ENCODE assay signal across 8 cellular contexts in genomic region chr4:94758700-94759399, GRCh38. TPM values are rescaled to one million over a fixed set of nuclear protein-coding genes. Genes with fewer than 3 reads are reported as not detected.
A peak's percentile ranks its signal among the peaks of the same experiment; 100 is the strongest.
DNase-seq lines count a peak whose midpoint lies in the region; ATAC-seq and TF ChIP-seq lines count a peak whose summit lies in the region.

No MANE protein-coding gene starts in this region.

- H3K4me3 Mint-ChIP-seq in Caco-2 (ENCODE audit: unreplicated experiment), result peak overlapping the region; percentile 85
- H3K4me3 Mint-ChIP-seq in osteocyte (ENCODE audit: unreplicated experiment), result peak overlapping the region; percentile 86

- H3K4me3 ChIP-seq in Caco-2 (ENCODE audit: low read depth, low read length), result peak overlapping the region; percentile 56
- peak overlapping the region; percentile 66 for H3K4me3 ChIP-seq in RWPE2 (ENCODE audit: severe bottlenecking)

- DNase-seq in Caco-2 (peak in 1 of 2 experiments; percentile 33), RWPE2 (ENCODE audit: low spot score) (no peak), foreskin keratinocyte (no peak), osteocyte (ENCODE audit: extremely low spot score, unreplicated experiment) (no peak), NCI-H2107 (lab: John Stamatoyannopoulos, UW) (no peak), GDM1 (lab: John Stamatoyannopoulos, UW) (no peak)
- DNase-seq in central memory CD4-positive, alpha-beta T cell, result no peak

- no peak overlapping the region for H3K27ac ChIP-seq in RWPE2 (ENCODE audit: poor library complexity, severe bottlenecking)
- no peak overlapping the region for H3K27ac ChIP-seq in foreskin keratinocyte

- H3K9me3 Mint-ChIP-seq in Caco-2 (ENCODE audit: unreplicated experiment) (no peaks in the 10 kb centered on the region), osteocyte (ENCODE audit: unreplicated experiment) (no peaks in the 10 kb centered on the region)

- BruUV-seq in Caco-2 (replicated peaks; lab: Mats Ljungman, UMichigan), result no TSS peak

- POLR2A ChIA-PET in Caco-2 (lab: Charles Lee), result no interaction called here

- H3K4me1 ChIP-seq in Caco-2, result no peaks in the 10 kb centered on the region
- no peaks in the 10 kb centered on the region for H3K4me1 ChIP-seq in RWPE2 (ENCODE audit: insufficient read depth, poor library complexity, severe bottlenecking)
- H3K4me1 ChIP-seq in foreskin keratinocyte, result no peaks in the 10 kb centered on the region

- no peaks in the 10 kb centered on the region for H3K9me3 ChIP-seq in Caco-2
- no peaks in the 10 kb centered on the region for H3K9me3 ChIP-seq in RWPE2 (ENCODE audit: severe bottlenecking)

- H3K36me3 Mint-ChIP-seq in Caco-2 (ENCODE audit: insufficient read depth, unreplicated experiment) (peaks cover 7% of the 10 kb centered on the region), osteocyte (ENCODE audit: unreplicated experiment) (no peaks in the 10 kb centered on the region)

- peak overlapping the region; percentile 39 for H3K27ac Mint-ChIP-seq in Caco-2 (ENCODE audit: unreplicated experiment)
- H3K27ac Mint-ChIP-seq in osteocyte (ENCODE audit: unreplicated experiment), result peak overlapping the region; percentile 43

- H3K36me3 ChIP-seq in Caco-2 (ENCODE audit: control insufficient read depth, insufficient read depth, low read length) (no peaks in the 10 kb centered on the region), RWPE2 (ENCODE audit: low read depth) (no peaks in the 10 kb centered on the region)

- ATAC-seq in RWPE2 (ENCODE audit: low read depth) (peak; percentile 5; the same call in 1 of the 3 replicates), foreskin keratinocyte (peak; percentile 2), HG03039 (IDR thresholded peaks at IDR 0.05; ENCODE audit: unreplicated experiment) (no peak)

- CTCF ChIA-PET in Caco-2 (lab: Charles Lee), result no interaction called here

- TF ChIP-seq CTCF in Caco-2 (IDR thresholded peaks at IDR 0.05; ENCODE audit: insufficient read depth in 1 of 2, low read depth in 1 of 2, low read length in 1 of 2, severe bottlenecking in 1 of 2, unreplicated experiment in 1 of 2) (no peak), RWPE2 (IDR thresholded peaks at IDR 0.05; ENCODE audit: poor library complexity, severe bottlenecking) (no peak), foreskin keratinocyte (conservative IDR thresholded peaks at IDR 0.05) (no peak), osteocyte (IDR thresholded peaks at IDR 0.05) (no peak)

- peaks cover 15% of the 10 kb centered on the region for H3K4me1 Mint-ChIP-seq in Caco-2 (ENCODE audit: low read depth, unreplicated experiment)
- H3K4me1 Mint-ChIP-seq in osteocyte (ENCODE audit: unreplicated experiment), result peaks cover 19% of the 10 kb centered on the region

- no peaks in the 10 kb centered on the region for H3K27me3 ChIP-seq in Caco-2 (replicated peaks; ENCODE audit: control insufficient read depth, insufficient read depth, low read length)
- H3K27me3 ChIP-seq in RWPE2 (ENCODE audit: insufficient read depth, poor library complexity, severe bottlenecking), result peaks cover 26% of the 10 kb centered on the region
- H3K27me3 ChIP-seq in foreskin keratinocyte, result peaks cover 79% of the 10 kb centered on the region

- intact Hi-C loops in Caco-2 (cut with micrococcal nuclease; ENCODE audit: unreplicated experiment), result loop anchor here (5.0 kb wide), 1 partner anchor 188 kb away; no protein-coding TSS in a partner anchor

- H3K27me3 Mint-ChIP-seq in Caco-2 (ENCODE audit: insufficient read depth, unreplicated experiment), result peaks cover 5% of the 10 kb centered on the region
- H3K27me3 Mint-ChIP-seq in osteocyte (ENCODE audit: unreplicated experiment), result peaks cover 34% of the 10 kb centered on the region

RNA-seq across cellular contexts. Expression of gene BMPR1B, which starts 1.1 kb away (rescaled TPM):
- 8.7 and 9.9 TPM in 2 replicates for total RNA-seq in Caco-2 (2022)
- 0.10 and 0.21 TPM in 2 replicates for total RNA-seq in foreskin keratinocyte
- polyA plus RNA-seq in foreskin keratinocyte, result 0.02 and 0.06 TPM in 2 replicates
- 1.5 and 2.4 TPM in 2 replicates for total RNA-seq in osteocyte
